8 cellular contexts compared by ENCODE assay signal in the genomic region with DNA sequence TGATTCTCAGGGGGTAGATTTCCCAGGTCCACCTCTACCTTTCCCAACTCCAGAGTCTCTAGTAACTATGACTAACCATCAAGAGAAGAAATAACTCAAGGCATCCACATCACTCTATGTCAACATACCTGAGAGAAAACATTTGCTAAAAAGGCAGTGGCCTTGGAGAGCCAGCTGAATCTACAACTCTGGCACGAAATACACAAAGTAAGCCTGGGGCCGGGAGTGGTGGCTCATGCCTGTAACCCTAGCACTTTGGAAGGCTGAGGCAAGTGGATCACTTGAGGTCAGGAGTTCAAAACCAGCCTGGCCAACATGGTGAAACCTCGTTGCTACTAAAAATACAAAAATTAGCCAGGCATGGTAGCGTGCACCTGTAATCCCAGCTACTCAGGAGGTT. TPM values are rescaled to one million over a fixed set of nuclear protein-coding genes. Genes with fewer than 3 reads are reported as not detected.
A peak's percentile ranks its signal among the peaks of the same experiment; 100 is the strongest.
DNase-seq lines count a peak whose midpoint lies in the region; ATAC-seq, FAIRE-seq and TF ChIP-seq lines count a peak whose summit lies in the region.
"Not testable (repeated sequence)": the region's sequence is repeated elsewhere in the genome, so short reads cannot be mapped to it uniquely, and the experiment has no call there.

No MANE protein-coding gene starts in this region.

- peak overlapping the region; percentile 69 for H3K4me2 ChIP-seq in astrocyte (ENCODE audit: low read length)
- not testable (repeated sequence) for H3K4me2 ChIP-seq in hepatocyte

- H3K9ac ChIP-seq in astrocyte (ENCODE audit: low read length), result peak overlapping the region; percentile 7
- H3K9ac ChIP-seq in endodermal cell (ENCODE audit: extremely low read depth, low read length, poor library complexity, severe bottlenecking), result not testable (repeated sequence)

- H4K20me1 ChIP-seq in astrocyte (ENCODE audit: insufficient read depth, low read length) (peaks cover 80% of the 10 kb centered on the region), hepatocyte (ENCODE audit: insufficient read depth, poor library complexity, severe bottlenecking) (peaks cover 78% of the 10 kb centered on the region)

- peak overlapping the region; percentile 85 for H3K27ac Mint-ChIP-seq in astrocyte (ENCODE audit: unreplicated experiment)
- peak overlapping the region; percentile 9 for H3K27ac Mint-ChIP-seq in endodermal cell
- peak overlapping the region in 2 of 3 experiments; percentile 38 to 61 for H3K27ac Mint-ChIP-seq in nephron
- H3K27ac Mint-ChIP-seq in type B pancreatic cell, result peak overlapping the region; percentile 74

- not testable (repeated sequence) for TF ChIP-seq CTCF in RWPE2 (IDR thresholded peaks at IDR 0.05; ENCODE audit: poor library complexity, severe bottlenecking); astrocyte (IDR thresholded peaks at IDR 0.05; ENCODE audit: insufficient read depth, low read depth, low read length); endodermal cell (conservative IDR thresholded peaks at IDR 0.05); hepatocyte (IDR thresholded peaks at IDR 0.05; ENCODE audit: poor library complexity); nephron (IDR thresholded peaks at IDR 0.05; ENCODE audit: unreplicated experiment in 3 of 3); gastrocnemius medialis (IDR thresholded peaks at IDR 0.05 in 4 of 5, conservative IDR thresholded peaks at IDR 0.05 in 1 of 5); type B pancreatic cell (conservative IDR thresholded peaks at IDR 0.05)

- H3K27me3 Mint-ChIP-seq in astrocyte (ENCODE audit: low read depth, unreplicated experiment); endodermal cell (ENCODE audit: insufficient read depth); nephron (ENCODE audit: low read depth); type B pancreatic cell: not testable (repeated sequence)

- not testable (repeated sequence) for H3K9me3 ChIP-seq in RWPE2 (ENCODE audit: severe bottlenecking); astrocyte (ENCODE audit: insufficient read depth, low read depth, low read length); endodermal cell (ENCODE audit: control insufficient read depth, low read length); hepatocyte (ENCODE audit: low read depth); gastrocnemius medialis

- ATAC-seq in RWPE2 (ENCODE audit: low read depth) (peak; percentile 41; the same call in 1 of the 3 replicates), gastrocnemius medialis (peak; percentile 49 to 77)

- 90 to 93% methylated on average over 4 of the region's 4 CpGs for WGBS in endodermal cell (ENCODE audit: insufficient coverage in 1 of 2, insufficient read length in 1 of 2), 2 experiments
- 73% methylated on average over 4 of the region's 4 CpGs for whole genome bisulfite sequencing in hepatocyte (ENCODE audit: low lambda C conversion rate, missing lambda C conversion rate)

- not testable (repeated sequence) for H3K27me3 ChIP-seq in RWPE2 (ENCODE audit: insufficient read depth, poor library complexity, severe bottlenecking); astrocyte (ENCODE audit: insufficient read depth, low read length); endodermal cell (ENCODE audit: control insufficient read depth, insufficient read depth, low read length, poor library complexity, severe bottlenecking); hepatocyte; gastrocnemius medialis

- not testable (repeated sequence) for H3K9me3 Mint-ChIP-seq in astrocyte (ENCODE audit: unreplicated experiment); endodermal cell; nephron; type B pancreatic cell

- intact Hi-C loops in gastrocnemius medialis (cut with DNase I; ENCODE audit: low total_unique reads), result not testable (repeated sequence)

- FAIRE-seq in astrocyte (lab: Jason Lieb, UNC), result not testable (repeated sequence)

- H3K27ac ChIP-seq in RWPE2 (ENCODE audit: poor library complexity, severe bottlenecking); endodermal cell (ENCODE audit: low read depth, low read length): not testable (repeated sequence)
- peak overlapping the region; percentile 69 for H3K27ac ChIP-seq in astrocyte (ENCODE audit: low read depth, low read length)
- peak overlapping the region; percentile 65 for H3K27ac ChIP-seq in hepatocyte
- H3K27ac ChIP-seq in gastrocnemius medialis, result peak overlapping the region; percentile 82 to 92 (median 86)

- not testable (repeated sequence) for H2AFZ ChIP-seq in astrocyte (ENCODE audit: low read depth, low read length); hepatocyte

- not testable (repeated sequence) for H3K9me2 ChIP-seq in hepatocyte (replicated peaks; ENCODE audit: insufficient read depth)

- not testable (repeated sequence) for H3K4me3 Mint-ChIP-seq in astrocyte (ENCODE audit: unreplicated experiment); endodermal cell; type B pancreatic cell
- H3K4me3 Mint-ChIP-seq in nephron, result peak overlapping the region in 1 of 3 experiments; percentile 8

- in situ Hi-C loops in gastrocnemius medialis (cut with MboI; ENCODE audit: low sequenced_read_pairs in 4 of 4), result not testable (repeated sequence)

- not testable (repeated sequence) for H3K4me1 ChIP-seq in RWPE2 (ENCODE audit: insufficient read depth, poor library complexity, severe bottlenecking); endodermal cell (ENCODE audit: control insufficient read depth, insufficient read depth, low read length); hepatocyte (ENCODE audit: insufficient read depth)
- H3K4me1 ChIP-seq in astrocyte (ENCODE audit: insufficient read depth, low read length), result peaks cover 20% of the 10 kb centered on the region
- peaks cover 66 to 77% of the 10 kb centered on the region in 2 donors for H3K4me1 ChIP-seq in gastrocnemius medialis

- peaks cover 13% of the 10 kb centered on the region for H3K36me3 Mint-ChIP-seq in astrocyte (ENCODE audit: low read depth, unreplicated experiment)
- H3K36me3 Mint-ChIP-seq in endodermal cell (ENCODE audit: low read depth), result peaks cover 35% of the 10 kb centered on the region
- H3K36me3 Mint-ChIP-seq in nephron (ENCODE audit: low read depth), result peaks cover 25% of the 10 kb centered on the region
- not testable (repeated sequence) for H3K36me3 Mint-ChIP-seq in type B pancreatic cell

- DNase-seq in EH (ENCODE audit: low read depth) (peak; percentile 16), hepatocyte (ENCODE audit: low spot score) (peak; percentile 35), gastrocnemius medialis (peak in 1 of 2 donors; percentile 86)
- not testable (repeated sequence) for DNase-seq in RWPE2 (ENCODE audit: low spot score); astrocyte (ENCODE audit: low read depth); endodermal cell; type B pancreatic cell (ENCODE audit: extremely low spot score, unreplicated experiment)

- not testable (repeated sequence) for H3K4me3 ChIP-seq in RWPE2 (ENCODE audit: severe bottlenecking); astrocyte (ENCODE audit: insufficient read depth, low read depth, low read length); endodermal cell (ENCODE audit: low read length); hepatocyte; gastrocnemius medialis

- H3K36me3 ChIP-seq in RWPE2 (ENCODE audit: low read depth) (peaks cover 54% of the 10 kb centered on the region), endodermal cell (ENCODE audit: control insufficient read depth, insufficient read depth, low read length) (peaks cover 31% of the 10 kb centered on the region)
- not testable (repeated sequence) for H3K36me3 ChIP-seq in astrocyte (ENCODE audit: insufficient read depth, low read length); hepatocyte (replicated peaks; ENCODE audit: insufficient read depth, low read depth); gastrocnemius medialis

- not testable (repeated sequence) for TF ChIP-seq POLR2A in gastrocnemius medialis (IDR thresholded peaks at IDR 0.05)

- H3K79me2 ChIP-seq in astrocyte (ENCODE audit: insufficient read depth, low read length), result peaks cover 78% of the 10 kb centered on the region
- H3K79me2 ChIP-seq in hepatocyte, result peaks cover 96% of the 10 kb centered on the region

- H3K4me1 Mint-ChIP-seq in astrocyte (ENCODE audit: low read depth, unreplicated experiment), result peaks cover 46% of the 10 kb centered on the region
- H3K4me1 Mint-ChIP-seq in endodermal cell, result peaks cover 19% of the 10 kb centered on the region
- H3K4me1 Mint-ChIP-seq in nephron, result peaks cover 54% of the 10 kb centered on the region
- not testable (repeated sequence) for H3K4me1 Mint-ChIP-seq in type B pancreatic cell (ENCODE audit: unreplicated experiment)

RNA-seq across cellular contexts. Expression of a gene that starts 11.7 kb away (rescaled TPM):
- 201 and 209 TPM in 2 replicates for total RNA-seq in astrocyte
- total RNA-seq in endodermal cell, result 10 to 100 TPM; 61.0 to 67.8 TPM
- polyA plus RNA-seq in endodermal cell (2013, experiment 1 of 2), result 87.7 TPM
- polyA plus RNA-seq in endodermal cell (2013, experiment 2 of 2), result 84.5 TPM
- 123 and 158 TPM in 2 replicates for total RNA-seq in hepatocyte
- polyA plus RNA-seq in hepatocyte, result 172 and 184 TPM in 2 replicates
- total RNA-seq in gastrocnemius medialis, result 10 to 100 TPM; 33.0 to 42.5 (median 37.6) TPM
- 85.6 and 107 TPM in 2 replicates for total RNA-seq in type B pancreatic cell (ENCODE audit: low replicate concordance)

RNA-seq across cellular contexts. Expression of a gene that starts 20.5 kb away (rescaled TPM):
- total RNA-seq in astrocyte, result not detected in 2 replicates
- total RNA-seq in endodermal cell, result under 1 TPM in 1 of 2 donors, not detected in 1; 0.22 TPM
- polyA plus RNA-seq in endodermal cell (2013, experiment 1 of 2), result 0.28 TPM
- polyA plus RNA-seq in endodermal cell (2013, experiment 2 of 2), result not detected
- not detected in 2 replicates for total RNA-seq in hepatocyte
- polyA plus RNA-seq in hepatocyte, result 0.34 and 0.46 TPM in 2 replicates
- not detected for total RNA-seq in gastrocnemius medialis
- total RNA-seq in type B pancreatic cell (ENCODE audit: low replicate concordance), result 0.36 TPM in 1 of 2 replicates, not detected in the other

RNA-seq across cellular contexts. Expression of a gene that starts 22.0 kb away (rescaled TPM):
- total RNA-seq in astrocyte, result 23.6 and 25.5 TPM in 2 replicates
- 10 to 100 TPM; 48.0 to 57.6 TPM for total RNA-seq in endodermal cell
- polyA plus RNA-seq in endodermal cell (2013, experiment 1 of 2), result 45.9 TPM
- 35.1 TPM for polyA plus RNA-seq in endodermal cell (2013, experiment 2 of 2)
- total RNA-seq in hepatocyte, result 21.7 and 29.2 TPM in 2 replicates
- 46.7 and 60.2 TPM in 2 replicates for polyA plus RNA-seq in hepatocyte
- total RNA-seq in gastrocnemius medialis, result 10 to 100 TPM in 1 of 4 donors, 1 to 10 TPM in 3; 1.8 to 15.0 (median 6.3) TPM
- 36.0 and 63.5 TPM in 2 replicates for total RNA-seq in type B pancreatic cell (ENCODE audit: low replicate concordance)

RNA-seq across cellular contexts. Expression of a gene that starts 30.6 kb away (rescaled TPM):
- total RNA-seq in astrocyte, result 5.4 and 5.5 TPM in 2 replicates
- total RNA-seq in endodermal cell, result under 1 TPM; 0.38 to 0.48 TPM
- polyA plus RNA-seq in endodermal cell (2013, experiment 1 of 2), result 0.57 TPM
- polyA plus RNA-seq in endodermal cell (2013, experiment 2 of 2), result 0.58 TPM
- total RNA-seq in hepatocyte, result 1.6 and 3.6 TPM in 2 replicates
- polyA plus RNA-seq in hepatocyte, result 1.4 and 2.2 TPM in 2 replicates
- 1 to 10 TPM; 1.1 to 4.4 (median 3.1) TPM for total RNA-seq in gastrocnemius medialis
- 0.72 and 1.3 TPM in 2 replicates for total RNA-seq in type B pancreatic cell (ENCODE audit: low replicate concordance)

RNA-seq across cellular contexts. Expression of a gene that starts 37.8 kb away (rescaled TPM):
- not detected in 2 replicates for total RNA-seq in astrocyte
- not detected for total RNA-seq in endodermal cell
- polyA plus RNA-seq in endodermal cell (2013, experiment 1 of 2), result 0.36 TPM
- 0.12 TPM for polyA plus RNA-seq in endodermal cell (2013, experiment 2 of 2)
- total RNA-seq in hepatocyte, result 0.08 and 0.17 TPM in 2 replicates
- polyA plus RNA-seq in hepatocyte, result 0.12 and 0.23 TPM in 2 replicates
- not detected for total RNA-seq in gastrocnemius medialis
- not detected in 2 replicates for total RNA-seq in type B pancreatic cell (ENCODE audit: low replicate concordance)

Comparison
In these comparisons a context has a peak if more than half of its experiments do, and no peak if none do; other contexts are left out.
1. H3K27ac Mint-ChIP-seq: peak in every context shown above with its lines; median percentile 85 in astrocyte; 74 in type B pancreatic cell; 50 in nephron; 9 in endodermal cell.